Comparison of ENCODE assay signal across 23 cellular contexts in genomic region chr5:111028865-111029264, GRCh38. TPM values are rescaled to one million over a fixed set of nuclear protein-coding genes. Genes with fewer than 3 reads are reported as not detected.
DNase-seq lines count a peak whose midpoint lies in the region; ATAC-seq, FAIRE-seq and TF ChIP-seq lines count a peak whose summit lies in the region.
"Had no signal": no experiment of that assay in that cellular context is flagged by ENCODE, and none has a peak within 500 bp of the region (broad histone marks: within the 10 kb centered on the region; RNA-seq: fewer than 3 reads in every experiment).

No MANE protein-coding gene starts in this region.

- no peaks in the 10 kb centered on the region for H3K79me2 ChIP-seq in PC-3 (ENCODE audit: low read length)
- no peaks in the 10 kb centered on the region for H3K79me2 ChIP-seq in PC-9 (ENCODE audit: low read depth)
- H3K79me2 ChIP-seq in osteoblast (ENCODE audit: insufficient read depth, low read length): no peaks in the 10 kb centered on the region

- H3K27ac ChIP-seq in PC-3 (ENCODE audit: low read length): no peak overlapping the region
- no peak overlapping the region; the same call in 1 of the 2 replicates for H3K27ac ChIP-seq in PC-9
- no peak overlapping the region for H3K27ac ChIP-seq in osteoblast (ENCODE audit: low read depth, low read length)
- no peak overlapping the region for H3K27ac ChIP-seq in A673 (ENCODE audit: low read depth, low read length, poor library complexity, severe bottlenecking)
- H3K27ac ChIP-seq: BLaER1 treated with 17β-estradiol and CSF1 and Interleukin-3, amounts not matched to agents 10 nM and 100 nM; C4-2B had no signal

- H3K4me3 ChIP-seq in PC-3 (ENCODE audit: low read length): no peak overlapping the region
- no peak overlapping the region for H3K4me3 ChIP-seq in PC-9
- no peak overlapping the region for H3K4me3 ChIP-seq in bronchial epithelial cell (ENCODE audit: low read depth, low read length)
- H3K4me3 ChIP-seq in osteoblast (ENCODE audit: insufficient read depth, low read length): no peak overlapping the region
- H3K4me3 ChIP-seq in A673 (ENCODE audit: low read depth, low read length, poor library complexity, severe bottlenecking): no peak overlapping the region
- H3K4me3 ChIP-seq: BLaER1 treated with 17β-estradiol and CSF1 and Interleukin-3, amounts not matched to agents 10 nM and 100 nM had no signal

- ATAC-seq in PC-3: peak; percentile 60
- ATAC-seq in HG02610 (IDR thresholded peaks at IDR 0.05; ENCODE audit: unreplicated experiment): no peak
- ATAC-seq: CD8-positive, alpha-beta T cell had no signal

- no peaks in the 10 kb centered on the region for H4K20me1 ChIP-seq in PC-3 (ENCODE audit: low read length)
- no peaks in the 10 kb centered on the region for H4K20me1 ChIP-seq in PC-9 (ENCODE audit: insufficient read depth)
- no peaks in the 10 kb centered on the region for H4K20me1 ChIP-seq in osteoblast (ENCODE audit: insufficient read depth, low read length)
- H4K20me1 ChIP-seq: BLaER1 treated with 17β-estradiol and CSF1 and Interleukin-3, amounts not matched to agents 10 nM and 100 nM had no signal

- H3K36me3 ChIP-seq in PC-3 (ENCODE audit: low read depth, low read length) (no peaks in the 10 kb centered on the region), PC-9 (ENCODE audit: low read depth) (no peaks in the 10 kb centered on the region), bronchial epithelial cell (ENCODE audit: control insufficient read depth, insufficient read depth, low read length) (no peaks in the 10 kb centered on the region), osteoblast (ENCODE audit: insufficient read depth, low read length) (no peaks in the 10 kb centered on the region), A673 (ENCODE audit: insufficient read depth, low read length, poor library complexity, severe bottlenecking) (no peaks in the 10 kb centered on the region)
- H3K36me3 ChIP-seq: BLaER1 treated with 17β-estradiol and CSF1 and Interleukin-3, amounts not matched to agents 10 nM and 100 nM had no signal

- intact Hi-C loops in PC-3 (cut with micrococcal nuclease) (no loop called here), PC-9 (cut with micrococcal nuclease; ENCODE audit: unreplicated experiment) (no loop called here), A673 (cut with micrococcal nuclease; ENCODE audit: unreplicated experiment) (no loop called here)

- no TSS peak for BruUV-seq in PC-3 (replicated peaks; lab: Mats Ljungman, UMichigan)
- no TSS peak for BruUV-seq in PC-9 (replicated peaks; lab: Mats Ljungman, UMichigan)
- no TSS peak for BruUV-seq in A673 (replicated peaks; lab: Mats Ljungman, UMichigan)

- DNase-seq in PC-3: peak; percentile 70
- DNase-seq in PC-9: no peak
- DNase-seq in bronchial epithelial cell (ENCODE audit: low read depth): peak; percentile 90
- peak; percentile 9 for DNase-seq in osteoblast (ENCODE audit: insufficient read length, low spot score, missing footprints)
- DNase-seq in A673 (ENCODE audit: low spot score): no peak
- DNase-seq in stimulated activated CD4-positive, alpha-beta T cell treated with anti-CD3 and anti-CD28 coated beads, Interleukin-12 subunit alpha, Interleukin-12 subunit beta, amount 100 ng/mL, for 4 hours: no peak
- DNase-seq: 8988T; AML-193; Caco-2; Calu3; CD4-positive, alpha-beta T cell; CD8-positive, alpha-beta T cell; DMS79 treated with DMSO at 0.1 percent for 48 hours; GF-D8 had no signal

- FAIRE-seq in bronchial epithelial cell (lab: Jason Lieb, UNC): no peak
- FAIRE-seq: A204.1, D721Med, G401.6, GM12891, GM19239 had no signal

- POLR2A ChIA-PET in PC-3 (lab: Charles Lee; ENCODE audit: unreplicated experiment): no interaction called here
- POLR2A ChIA-PET in PC-9 (lab: Charles Lee; ENCODE audit: unreplicated experiment): no interaction called here
- POLR2A ChIA-PET in A673 (lab: Charles Lee; ENCODE audit: low non-redundant PET): no interaction called here

- H2AFZ ChIP-seq in PC-3 (ENCODE audit: low read length): no peak overlapping the region
- H2AFZ ChIP-seq in PC-9: peak overlapping the region; percentile 46; the same call in 1 of the 2 replicates
- H2AFZ ChIP-seq in osteoblast (ENCODE audit: low read length): no peak overlapping the region

- H3F3A ChIP-seq in PC-3 (ENCODE audit: low read length, unreplicated experiment): no peaks in the 10 kb centered on the region
- H3F3A ChIP-seq in PC-9 (ENCODE audit: insufficient read depth, low read depth): no peaks in the 10 kb centered on the region

- peaks cover 8% of the 10 kb centered on the region; the same call in 1 of the 2 replicates for H3K4me1 ChIP-seq in PC-3 (ENCODE audit: insufficient read depth, low read length)
- H3K4me1 ChIP-seq in PC-9 (replicated peaks; ENCODE audit: insufficient read depth): peaks cover 8% of the 10 kb centered on the region
- H3K4me1 ChIP-seq in osteoblast (ENCODE audit: insufficient read depth, low read length): no peaks in the 10 kb centered on the region
- H3K4me1 ChIP-seq in A673 (ENCODE audit: insufficient read depth, low read length, poor library complexity, severe bottlenecking): no peaks in the 10 kb centered on the region
- H3K4me1 ChIP-seq: BLaER1 treated with 17β-estradiol and CSF1 and Interleukin-3, amounts not matched to agents 10 nM and 100 nM; Caco-2 had no signal

- 0 out of 2 replicates have a peak overlapping the region, but pooled peaks have one; percentile 1 for H3K4me2 ChIP-seq in PC-3 (ENCODE audit: low read length)
- H3K4me2 ChIP-seq in PC-9: peak overlapping the region; percentile 15
- no peak overlapping the region for H3K4me2 ChIP-seq in osteoblast (ENCODE audit: insufficient read depth, low read length)
- H3K4me2 ChIP-seq: BLaER1 treated with 17β-estradiol and CSF1 and Interleukin-3, amounts not matched to agents 10 nM and 100 nM had no signal

- no peak for TF ChIP-seq CTCF in PC-3 (conservative IDR thresholded peaks at IDR 0.05; ENCODE audit: low read depth, low read length)
- TF ChIP-seq CTCF in PC-9 (conservative IDR thresholded peaks at IDR 0.05): no peak
- no peak for TF ChIP-seq CTCF in bronchial epithelial cell (IDR thresholded peaks at IDR 0.05; ENCODE audit: insufficient read depth, low read length, severe bottlenecking)
- no peak for TF ChIP-seq CTCF in osteoblast (IDR thresholded peaks at IDR 0.05; ENCODE audit: extremely low read depth, low read depth, low read length)
- TF ChIP-seq CTCF in A673 (conservative IDR thresholded peaks at IDR 0.05; ENCODE audit: low read depth, low read length): no peak

- H3K9me2 ChIP-seq in PC-3 (replicated peaks; ENCODE audit: low read length) (no peaks in the 10 kb centered on the region), PC-9 (ENCODE audit: insufficient read depth) (no peaks in the 10 kb centered on the region; the same call in 1 of the 2 replicates)

- H3K27me3 ChIP-seq in PC-3 (ENCODE audit: low read length) (no peaks in the 10 kb centered on the region), PC-9 (ENCODE audit: insufficient read depth, low read depth) (no peaks in the 10 kb centered on the region; the same call in 1 of the 2 replicates), bronchial epithelial cell (ENCODE audit: control insufficient read depth, insufficient read depth, low read length) (no peaks in the 10 kb centered on the region), osteoblast (ENCODE audit: insufficient read depth, low read length) (no peaks in the 10 kb centered on the region), A673 (replicated peaks; ENCODE audit: insufficient read depth, low read depth, low read length, poor library complexity) (no peaks in the 10 kb centered on the region)
- H3K27me3 ChIP-seq: BLaER1 treated with 17β-estradiol and CSF1 and Interleukin-3, amounts not matched to agents 10 nM and 100 nM had no signal

- H3K9ac ChIP-seq in PC-3 (ENCODE audit: low read length): no peak overlapping the region
- H3K9ac ChIP-seq: BLaER1 treated with 17β-estradiol and CSF1 and Interleukin-3, amounts not matched to agents 10 nM and 100 nM had no signal

- CTCF ChIA-PET in PC-3 (lab: Charles Lee): interaction anchor here (0.6 to 0.7 kb wide), 2 partner anchors 112 to 273 kb away, joined by 3 read pairs; no protein-coding TSS in a partner anchor
- CTCF ChIA-PET in PC-9 (lab: Charles Lee): no interaction called here
- CTCF ChIA-PET in A673 (lab: Charles Lee): no interaction called here

- H3K9me3 ChIP-seq in PC-3 (ENCODE audit: low read length): no peaks in the 10 kb centered on the region
- H3K9me3 ChIP-seq in PC-9 (ENCODE audit: insufficient read depth, low read depth): no peaks in the 10 kb centered on the region
- H3K9me3 ChIP-seq in osteoblast (ENCODE audit: low read depth, low read length): no peaks in the 10 kb centered on the region
- no peaks in the 10 kb centered on the region for H3K9me3 ChIP-seq in A673 (ENCODE audit: low read depth, low read length, poor library complexity, severe bottlenecking)
- H3K9me3 ChIP-seq: Caco-2 had no signal

RNA-seq across cellular contexts. Expression of gene TSLP, which starts 42.6 kb away (rescaled TPM):
- total RNA-seq in PC-3 (2014; rRNA removed) (not detected in 2 replicates), PC-9 (2021) (not detected in 2 replicates), bronchial epithelial cell (0.79 and 2.0 TPM in 2 replicates), osteoblast (0.88 and 1.1 TPM in 2 replicates), A673 (2021) (0.61 and 1.3 TPM in 2 replicates)
- total RNA-seq: B cell; Caco-2; Calu3; CD4-positive, alpha-beta T cell; CD8-positive, alpha-beta T cell had no signal

Comparison
In these comparisons a context has a peak if more than half of its experiments do, and no peak if none do; other contexts are left out.
1. DNase-seq: peak in PC-3 (single experiment), bronchial epithelial cell (single experiment) and osteoblast (single experiment); none in PC-9 (0 of 2), A673 (single experiment) and stimulated activated CD4-positive, alpha-beta T cell treated with anti-CD3 and anti-CD28 coated beads, Interleukin-12 subunit alpha, Interleukin-12 subunit beta, amount 100 ng/mL, for 4 hours (single experiment).